Comparison of ENCODE assay signal across 1 cellular context in the genomic region with DNA sequence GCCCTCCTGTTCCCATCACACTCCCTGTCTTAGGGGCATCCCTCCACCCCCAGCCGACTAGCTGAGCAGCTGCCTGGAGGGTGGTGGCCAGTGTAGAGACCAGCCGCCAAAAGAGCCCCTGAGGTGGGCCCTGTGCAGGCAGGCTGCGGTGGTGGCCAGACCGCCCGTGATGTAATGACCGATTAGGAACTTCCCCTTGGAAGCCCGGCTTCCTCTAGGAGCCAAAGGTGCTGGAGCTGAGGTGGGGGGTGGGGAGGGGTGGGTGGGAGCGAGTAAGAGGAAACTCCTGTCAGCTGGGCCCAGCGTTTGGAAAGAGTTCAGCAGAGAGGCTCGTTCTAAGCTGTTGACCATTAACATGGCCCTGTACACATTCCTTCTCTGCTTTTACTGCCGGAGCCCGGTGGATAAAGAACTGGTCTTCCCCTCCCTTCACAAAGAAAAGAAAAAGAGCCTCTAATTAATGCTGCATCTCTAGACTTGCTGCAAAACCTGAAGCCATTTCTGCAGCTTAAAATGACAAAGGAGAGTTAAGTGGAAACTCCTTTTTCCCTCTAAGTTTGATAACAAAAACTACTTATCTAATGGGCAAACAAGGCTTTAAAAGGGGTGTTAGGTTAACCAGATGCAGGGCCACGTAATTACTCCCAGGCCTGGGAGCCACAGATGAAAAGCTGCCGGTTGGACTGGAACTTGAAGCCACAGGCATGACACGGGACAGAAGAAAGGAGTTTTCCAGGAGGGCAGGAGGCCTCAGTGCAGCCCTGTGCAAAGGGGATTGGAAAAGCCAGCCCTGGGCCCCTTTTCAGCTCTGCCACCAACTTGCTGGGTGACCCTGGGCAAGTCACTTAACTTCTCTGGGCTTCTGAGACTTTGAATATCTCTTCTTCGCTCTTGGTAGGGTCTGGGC.
TF ChIP-seq lines count a peak whose summit lies in the region.

No MANE protein-coding gene starts in this region.

TF ChIP-seq in GM23338, 12 proteins besides CTCF, POLR2A, EP300 and RAD21 (continued from another document):
- TF ChIP-seq, protein P1, sequence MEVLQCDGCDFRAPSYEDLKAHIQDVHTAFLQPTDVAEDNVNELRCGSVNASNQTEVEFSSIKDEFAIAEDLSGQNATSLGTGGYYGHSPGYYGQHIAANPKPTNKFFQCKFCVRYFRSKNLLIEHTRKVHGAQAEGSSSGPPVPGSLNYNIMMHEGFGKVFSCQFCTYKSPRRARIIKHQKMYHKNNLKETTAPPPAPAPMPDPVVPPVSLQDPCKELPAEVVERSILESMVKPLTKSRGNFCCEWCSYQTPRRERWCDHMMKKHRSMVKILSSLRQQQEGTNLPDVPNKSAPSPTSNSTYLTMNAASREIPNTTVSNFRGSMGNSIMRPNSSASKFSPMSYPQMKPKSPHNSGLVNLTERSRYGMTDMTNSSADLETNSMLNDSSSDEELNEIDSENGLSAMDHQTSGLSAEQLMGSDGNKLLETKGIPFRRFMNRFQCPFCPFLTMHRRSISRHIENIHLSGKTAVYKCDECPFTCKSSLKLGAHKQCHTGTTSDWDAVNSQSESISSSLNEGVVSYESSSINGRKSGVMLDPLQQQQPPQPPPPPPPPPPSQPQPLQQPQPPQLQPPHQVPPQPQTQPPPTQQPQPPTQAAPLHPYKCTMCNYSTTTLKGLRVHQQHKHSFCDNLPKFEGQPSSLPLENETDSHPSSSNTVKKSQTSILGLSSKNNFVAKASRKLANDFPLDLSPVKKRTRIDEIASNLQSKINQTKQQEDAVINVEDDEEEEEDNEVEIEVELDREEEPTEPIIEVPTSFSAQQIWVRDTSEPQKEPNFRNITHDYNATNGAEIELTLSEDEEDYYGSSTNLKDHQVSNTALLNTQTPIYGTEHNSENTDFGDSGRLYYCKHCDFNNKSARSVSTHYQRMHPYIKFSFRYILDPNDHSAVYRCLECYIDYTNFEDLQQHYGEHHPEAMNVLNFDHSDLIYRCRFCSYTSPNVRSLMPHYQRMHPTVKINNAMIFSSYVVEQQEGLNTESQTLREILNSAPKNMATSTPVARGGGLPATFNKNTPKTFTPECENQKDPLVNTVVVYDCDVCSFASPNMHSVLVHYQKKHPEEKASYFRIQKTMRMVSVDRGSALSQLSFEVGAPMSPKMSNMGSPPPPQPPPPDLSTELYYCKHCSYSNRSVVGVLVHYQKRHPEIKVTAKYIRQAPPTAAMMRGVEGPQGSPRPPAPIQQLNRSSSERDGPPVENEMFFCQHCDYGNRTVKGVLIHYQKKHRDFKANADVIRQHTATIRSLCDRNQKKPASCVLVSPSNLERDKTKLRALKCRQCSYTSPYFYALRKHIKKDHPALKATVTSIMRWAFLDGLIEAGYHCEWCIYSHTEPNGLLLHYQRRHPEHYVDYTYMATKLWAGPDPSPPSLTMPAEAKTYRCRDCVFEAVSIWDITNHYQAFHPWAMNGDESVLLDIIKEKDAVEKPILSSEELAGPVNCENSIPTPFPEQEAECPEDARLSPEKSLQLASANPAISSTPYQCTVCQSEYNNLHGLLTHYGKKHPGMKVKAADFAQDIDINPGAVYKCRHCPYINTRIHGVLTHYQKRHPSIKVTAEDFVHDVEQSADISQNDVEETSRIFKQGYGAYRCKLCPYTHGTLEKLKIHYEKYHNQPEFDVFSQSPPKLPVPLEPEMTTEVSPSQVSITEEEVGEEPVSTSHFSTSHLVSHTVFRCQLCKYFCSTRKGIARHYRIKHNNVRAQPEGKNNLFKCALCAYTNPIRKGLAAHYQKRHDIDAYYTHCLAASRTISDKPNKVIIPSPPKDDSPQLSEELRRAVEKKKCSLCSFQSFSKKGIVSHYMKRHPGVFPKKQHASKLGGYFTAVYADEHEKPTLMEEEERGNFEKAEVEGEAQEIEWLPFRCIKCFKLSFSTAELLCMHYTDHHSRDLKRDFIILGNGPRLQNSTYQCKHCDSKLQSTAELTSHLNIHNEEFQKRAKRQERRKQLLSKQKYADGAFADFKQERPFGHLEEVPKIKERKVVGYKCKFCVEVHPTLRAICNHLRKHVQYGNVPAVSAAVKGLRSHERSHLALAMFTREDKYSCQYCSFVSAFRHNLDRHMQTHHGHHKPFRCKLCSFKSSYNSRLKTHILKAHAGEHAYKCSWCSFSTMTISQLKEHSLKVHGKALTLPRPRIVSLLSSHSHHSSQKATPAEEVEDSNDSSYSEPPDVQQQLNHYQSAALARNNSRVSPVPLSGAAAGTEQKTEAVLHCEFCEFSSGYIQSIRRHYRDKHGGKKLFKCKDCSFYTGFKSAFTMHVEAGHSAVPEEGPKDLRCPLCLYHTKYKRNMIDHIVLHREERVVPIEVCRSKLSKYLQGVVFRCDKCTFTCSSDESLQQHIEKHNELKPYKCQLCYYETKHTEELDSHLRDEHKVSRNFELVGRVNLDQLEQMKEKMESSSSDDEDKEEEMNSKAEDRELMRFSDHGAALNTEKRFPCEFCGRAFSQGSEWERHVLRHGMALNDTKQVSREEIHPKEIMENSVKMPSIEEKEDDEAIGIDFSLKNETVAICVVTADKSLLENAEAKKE (CRISPR knock-in tag; IDR thresholded peaks at IDR 0.05): no peak
- no peak for TF ChIP-seq ZNF331 (CRISPR knock-in tag; IDR thresholded peaks at IDR 0.05; ENCODE audit: low read depth)
- no peak for TF ChIP-seq ZNF114 (CRISPR knock-in tag; IDR thresholded peaks at IDR 0.05)
- TF ChIP-seq JUNB (IDR thresholded peaks at IDR 0.05; ENCODE audit: unreplicated experiment): no peak
- no peak for TF ChIP-seq EZH2phosphoT487 (IDR thresholded peaks at IDR 0.05; ENCODE audit: unreplicated experiment)
- no peak for TF ChIP-seq EZH2 (IDR thresholded peaks at IDR 0.05; ENCODE audit: low read depth, unreplicated experiment)
